ENCODE assay signal across 20 cellular contexts in the genomic region with DNA sequence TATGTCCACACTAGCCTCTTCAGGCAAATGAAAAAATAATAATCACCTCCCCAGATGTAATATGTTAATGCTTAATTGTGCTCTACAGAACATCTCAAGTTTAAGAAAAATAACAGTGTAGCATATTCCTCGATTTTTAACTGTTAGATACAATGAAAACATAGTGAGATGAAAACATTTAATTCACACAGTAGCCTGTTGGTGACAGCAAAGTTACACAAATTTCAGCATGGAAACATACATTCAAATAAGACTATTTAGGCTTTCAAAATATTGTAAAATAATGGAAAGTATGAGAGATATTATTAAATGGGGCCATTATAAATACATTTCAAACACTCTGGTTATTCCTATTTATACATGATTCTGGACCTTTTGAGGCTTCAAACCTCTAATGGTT.
A peak's percentile ranks its signal among the peaks of the same experiment; 100 is the strongest.
DNase-seq lines count a peak whose midpoint lies in the region; ATAC-seq and TF ChIP-seq lines count a peak whose summit lies in the region.
"Had no signal": no experiment of that assay in that cellular context is flagged by ENCODE, and none has a peak within 500 bp of the region (broad histone marks: within the 10 kb centered on the region; RNA-seq: fewer than 3 reads in every experiment).

No MANE protein-coding gene starts in this region.

- H3K9me3 ChIP-seq in heart right ventricle, result no peaks in the 10 kb centered on the region
- H3K9me3 ChIP-seq: pancreas had no signal

- H3K27ac Mint-ChIP-seq in activated CD4-positive, alpha-beta T cell treated with anti-CD3 and anti-CD28 coated beads, Interleukin-2, amount 10 ng/mL, durations not matched to agents 7 days and 5 days, result no peak overlapping the region
- H3K27ac Mint-ChIP-seq: activated T-helper 17 cell treated with anti-CD3 and anti-CD28 coated beads, Interleukin-2, amount 50 U/mL, for 72 hours; stimulated activated effector memory CD8-positive, alpha-beta T cell treated with anti-CD3 and anti-CD28 coated beads, Interleukin-12 subunit alpha, Interleukin-12 subunit beta, amount 100 ng/mL, for 72 hours had no signal

- ATAC-seq in heart right ventricle (no peak), Right ventricle myocardium inferior (no peak), SK-N-SH treated with all-trans-retinoic acid at 6 μM for 48 hours (peak; percentile 70)
- ATAC-seq: activated T-helper 17 cell treated with anti-CD3 and anti-CD28 coated beads, Interleukin-2, amount 50 U/mL, for 72 hours; pancreas; stimulated activated effector memory CD8-positive, alpha-beta T cell treated with anti-CD3 and anti-CD28 coated beads, Interleukin-12 subunit alpha, Interleukin-12 subunit beta, amount 100 ng/mL, for 72 hours had no signal

- H3K4me1 ChIP-seq in heart right ventricle, result no peaks in the 10 kb centered on the region
- H3K4me1 ChIP-seq: pancreas had no signal

- H3K27me3 ChIP-seq in heart right ventricle, result no peaks in the 10 kb centered on the region
- H3K27me3 ChIP-seq: pancreas had no signal

- no peaks in the 10 kb centered on the region for H3K27me3 Mint-ChIP-seq in activated CD4-positive, alpha-beta T cell treated with anti-CD3 and anti-CD28 coated beads, Interleukin-2, amount 10 ng/mL, durations not matched to agents 7 days and 5 days
- H3K27me3 Mint-ChIP-seq: activated T-helper 17 cell treated with anti-CD3 and anti-CD28 coated beads, Interleukin-2, amount 50 U/mL, for 72 hours had no signal

- H3K4me3 ChIP-seq in heart right ventricle (no peak overlapping the region), fibroblast of mammary gland (ENCODE audit: control insufficient read depth, low read depth, low read length) (no peak overlapping the region)
- H3K4me3 ChIP-seq: pancreas had no signal

- H3K36me3 Mint-ChIP-seq in activated CD4-positive, alpha-beta T cell treated with anti-CD3 and anti-CD28 coated beads, Interleukin-2, amount 10 ng/mL, durations not matched to agents 7 days and 5 days (ENCODE audit: low read depth), result no peaks in the 10 kb centered on the region
- H3K36me3 Mint-ChIP-seq: stimulated activated effector memory CD8-positive, alpha-beta T cell treated with anti-CD3 and anti-CD28 coated beads, Interleukin-12 subunit alpha, Interleukin-12 subunit beta, amount 100 ng/mL, for 72 hours had no signal

- POLR2A ChIA-PET in activated CD4-positive, alpha-beta T cell treated with anti-CD3 and anti-CD28 coated beads, Interleukin-2, amount 10 ng/mL, durations not matched to agents 7 days and 5 days (lab: Charles Lee), result no interaction called here

- DNase-seq in heart right ventricle (no peak), Right ventricle myocardium inferior (ENCODE audit: missing footprints) (no peak), fibroblast of mammary gland (ENCODE audit: low read depth) (peak; percentile 25), stromal cell of bone marrow (ENCODE audit: low read depth) (peak; percentile 31)
- DNase-seq in activated CD4-positive, alpha-beta T cell treated with anti-CD3 and anti-CD28 coated beads, Interleukin-2, amount 10 ng/mL, durations not matched to agents 7 days and 5 days, result no peak
- DNase-seq in effector CD8-positive, alpha-beta T cell (lab: John Stamatoyannopoulos, UW), result no peak
- no peak for DNase-seq in NK-92 treated with Interleukin-12 subunit alpha and Interleukin-12 subunit beta, amount 100 ng/mL, for 24 hours (lab: John Stamatoyannopoulos, UW)
- DNase-seq: activated CD4-positive, alpha-beta T cell treated with anti-CD3 and anti-CD28 coated beads for 4 hours; central memory CD4-positive, alpha-beta T cell; DND-41; foreskin melanocyte; GOT3; NCI-H1417 treated with DMSO at 0.1 percent for 48 hours; NCI-H774; pancreas; stimulated activated CD4-positive, alpha-beta T cell treated with anti-CD3 and anti-CD28 coated beads, Interleukin-2, amount 100 ng/mL, for 24 hours; SW 1271 had no signal

- H3K27ac ChIP-seq in heart right ventricle, result no peak overlapping the region
- H3K27ac ChIP-seq: pancreas had no signal

- CTCF ChIA-PET in activated CD4-positive, alpha-beta T cell treated with anti-CD3 and anti-CD28 coated beads, Interleukin-2, amount 10 ng/mL, durations not matched to agents 7 days and 5 days (lab: Charles Lee), result no interaction called here

- TF ChIP-seq CTCF in heart right ventricle (IDR thresholded peaks at IDR 0.05) (peak in 6 of 9 donors; percentile 11 to 49 (median 38)), fibroblast of mammary gland (conservative IDR thresholded peaks at IDR 0.05; ENCODE audit: control insufficient read depth, insufficient read depth, low read depth, low read length) (peak; percentile 6)

- no peaks in the 10 kb centered on the region for H3K36me3 ChIP-seq in heart right ventricle
- H3K36me3 ChIP-seq: pancreas had no signal

- intact Hi-C loops in heart right ventricle (cut with DNase I), result no loop called here
- intact Hi-C loops in Right ventricle myocardium inferior (cut with DNase I), result loop anchor here (10.0 kb wide), 1 partner anchor 426 kb away; no protein-coding TSS in a partner anchor

- no peak overlapping the region for H3K4me3 Mint-ChIP-seq in activated CD4-positive, alpha-beta T cell treated with anti-CD3 and anti-CD28 coated beads, Interleukin-2, amount 10 ng/mL, durations not matched to agents 7 days and 5 days
- H3K4me3 Mint-ChIP-seq: activated T-helper 17 cell treated with anti-CD3 and anti-CD28 coated beads, Interleukin-2, amount 50 U/mL, for 72 hours; stimulated activated effector memory CD8-positive, alpha-beta T cell treated with anti-CD3 and anti-CD28 coated beads, Interleukin-12 subunit alpha, Interleukin-12 subunit beta, amount 100 ng/mL, for 72 hours had no signal

- no peaks in the 10 kb centered on the region for H3K4me1 Mint-ChIP-seq in activated CD4-positive, alpha-beta T cell treated with anti-CD3 and anti-CD28 coated beads, Interleukin-2, amount 10 ng/mL, durations not matched to agents 7 days and 5 days
- H3K4me1 Mint-ChIP-seq: activated T-helper 17 cell treated with anti-CD3 and anti-CD28 coated beads, Interleukin-2, amount 50 U/mL, for 72 hours; stimulated activated effector memory CD8-positive, alpha-beta T cell treated with anti-CD3 and anti-CD28 coated beads, Interleukin-12 subunit alpha, Interleukin-12 subunit beta, amount 100 ng/mL, for 72 hours had no signal

- WGBS in heart right ventricle, 2 donors, result 36 to 52% methylated on average over 1 of the region's 1 CpG

- no peaks in the 10 kb centered on the region for H3K9me3 Mint-ChIP-seq in activated CD4-positive, alpha-beta T cell treated with anti-CD3 and anti-CD28 coated beads, Interleukin-2, amount 10 ng/mL, durations not matched to agents 7 days and 5 days
- H3K9me3 Mint-ChIP-seq: activated T-helper 17 cell treated with anti-CD3 and anti-CD28 coated beads, Interleukin-2, amount 50 U/mL, for 72 hours had no signal

TF ChIP-seq in SK-N-SH treated with all-trans-retinoic acid at 6 μM for 48 hours, 23 proteins besides CTCF, POLR2A, EP300 and RAD21:
- TF ChIP-seq TOX (CRISPR knock-in tag; IDR thresholded peaks at IDR 0.05; ENCODE audit: borderline replicate concordance) (no peak), ZNF70 (CRISPR knock-in tag; IDR thresholded peaks at IDR 0.05) (no peak), PPARA (CRISPR knock-in tag; IDR thresholded peaks at IDR 0.05; ENCODE audit: borderline replicate concordance) (no peak), ZC3H10 (CRISPR knock-in tag; IDR thresholded peaks at IDR 0.05) (no peak), ZFP3 (CRISPR knock-in tag; IDR thresholded peaks at IDR 0.05) (no peak), TCF4 (CRISPR knock-in tag; IDR thresholded peaks at IDR 0.05; ENCODE audit: borderline replicate concordance) (no peak), RARB (CRISPR knock-in tag; IDR thresholded peaks at IDR 0.05) (no peak)
- TF ChIP-seq, protein P1, sequence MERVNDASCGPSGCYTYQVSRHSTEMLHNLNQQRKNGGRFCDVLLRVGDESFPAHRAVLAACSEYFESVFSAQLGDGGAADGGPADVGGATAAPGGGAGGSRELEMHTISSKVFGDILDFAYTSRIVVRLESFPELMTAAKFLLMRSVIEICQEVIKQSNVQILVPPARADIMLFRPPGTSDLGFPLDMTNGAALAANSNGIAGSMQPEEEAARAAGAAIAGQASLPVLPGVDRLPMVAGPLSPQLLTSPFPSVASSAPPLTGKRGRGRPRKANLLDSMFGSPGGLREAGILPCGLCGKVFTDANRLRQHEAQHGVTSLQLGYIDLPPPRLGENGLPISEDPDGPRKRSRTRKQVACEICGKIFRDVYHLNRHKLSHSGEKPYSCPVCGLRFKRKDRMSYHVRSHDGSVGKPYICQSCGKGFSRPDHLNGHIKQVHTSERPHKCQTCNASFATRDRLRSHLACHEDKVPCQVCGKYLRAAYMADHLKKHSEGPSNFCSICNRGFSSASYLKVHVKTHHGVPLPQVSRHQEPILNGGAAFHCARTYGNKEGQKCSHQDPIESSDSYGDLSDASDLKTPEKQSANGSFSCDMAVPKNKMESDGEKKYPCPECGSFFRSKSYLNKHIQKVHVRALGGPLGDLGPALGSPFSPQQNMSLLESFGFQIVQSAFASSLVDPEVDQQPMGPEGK (CRISPR knock-in tag; IDR thresholded peaks at IDR 0.05; ENCODE audit: borderline replicate concordance), result no peak

Comparison
In these comparisons a context has a peak if more than half of its experiments do, and no peak if none do; other contexts are left out.
1. DNase-seq: peak in fibroblast of mammary gland (single experiment) and stromal cell of bone marrow (single experiment); none in heart right ventricle (0 of 2), Right ventricle myocardium inferior (single experiment), activated CD4-positive, alpha-beta T cell treated with anti-CD3 and anti-CD28 coated beads, Interleukin-2, amount 10 ng/mL, durations not matched to agents 7 days and 5 days (single experiment), effector CD8-positive, alpha-beta T cell (single experiment) and NK-92 treated with Interleukin-12 subunit alpha and Interleukin-12 subunit beta, amount 100 ng/mL, for 24 hours (single experiment).